ENCODE assay signal across 28 cellular contexts in the genomic region with DNA sequence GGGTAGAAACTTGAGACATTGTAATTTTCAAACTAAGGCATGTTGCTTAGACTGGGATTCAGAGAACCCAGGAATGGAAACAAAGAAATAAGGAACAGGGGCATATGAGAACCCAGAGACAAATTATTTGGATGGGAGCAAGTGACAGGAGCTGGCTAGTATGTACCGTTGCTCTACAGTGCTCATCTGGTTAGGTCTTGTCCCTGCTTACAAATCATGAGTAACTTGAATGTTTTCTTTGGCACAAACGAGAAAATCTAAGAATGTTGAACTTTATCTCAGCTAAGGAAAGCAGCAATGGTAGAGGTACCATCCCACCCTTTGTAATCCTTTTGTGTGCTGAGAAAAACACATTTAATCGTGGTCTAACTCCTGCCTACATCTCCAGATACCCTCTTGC.
A peak's percentile ranks its signal among the peaks of the same experiment; 100 is the strongest.
DNase-seq lines count a peak whose midpoint lies in the region; ATAC-seq and TF ChIP-seq lines count a peak whose summit lies in the region.
"Had no signal": no experiment of that assay in that cellular context is flagged by ENCODE, and none has a peak within 500 bp of the region (broad histone marks: within the 10 kb centered on the region; RNA-seq: fewer than 3 reads in every experiment).

No MANE protein-coding gene starts in this region.

- no peak overlapping the region for H3K4ac ChIP-seq in mesendoderm (ENCODE audit: low read depth, low read length)

- no peak overlapping the region for H3K4me3 Mint-ChIP-seq in activated CD4-positive, alpha-beta T cell treated with anti-CD3 and anti-CD28 coated beads for 36 hours
- H3K4me3 Mint-ChIP-seq: activated naive CD8-positive, alpha-beta T cell; CD4-positive, alpha-beta memory T cell; stimulated activated naive CD8-positive, alpha-beta T cell treated with anti-CD3 and anti-CD28 coated beads, Interleukin-15, amount 100 ng/mL, for 72 hours; T-helper 17 cell had no signal

- no peak overlapping the region for H2BK15ac ChIP-seq in mesendoderm (replicated peaks; ENCODE audit: low read depth)

- H3K27ac Mint-ChIP-seq in activated CD4-positive, alpha-beta T cell treated with anti-CD3 and anti-CD28 coated beads for 36 hours = no peak overlapping the region
- H3K27ac Mint-ChIP-seq: activated naive CD8-positive, alpha-beta T cell; CD4-positive, alpha-beta memory T cell; stimulated activated naive CD8-positive, alpha-beta T cell treated with anti-CD3 and anti-CD28 coated beads, Interleukin-15, amount 100 ng/mL, for 72 hours; T-helper 17 cell had no signal

- H3K23ac ChIP-seq in mesendoderm (ENCODE audit: low read length) = no peak overlapping the region

- no peaks in the 10 kb centered on the region for H3K9me2 ChIP-seq in PC-3 (replicated peaks; ENCODE audit: low read length)

- H2BK120ac ChIP-seq in mesendoderm (ENCODE audit: low read depth, low read length) = no peak overlapping the region

- no peaks in the 10 kb centered on the region for H3F3A ChIP-seq in PC-3 (ENCODE audit: low read length, unreplicated experiment)

- no peaks in the 10 kb centered on the region for H4K20me1 ChIP-seq in PC-3 (ENCODE audit: low read length)

- H4K5ac ChIP-seq in mesendoderm (ENCODE audit: low read length) = no peak overlapping the region

- H3K79me2 ChIP-seq in PC-3 (ENCODE audit: low read length) = no peaks in the 10 kb centered on the region
- no peaks in the 10 kb centered on the region for H3K79me2 ChIP-seq in mesendoderm (ENCODE audit: control insufficient read depth, insufficient read depth, low read length)
- H3K79me2 ChIP-seq: hepatocyte had no signal

- no CpG with 5 or more reads among the region's 3 CpGs for whole genome bisulfite sequencing in mesendoderm (ENCODE audit: extremely low coverage, insufficient coverage, low lambda C conversion rate)

- no peaks in the 10 kb centered on the region for H3K9me3 Mint-ChIP-seq in activated CD4-positive, alpha-beta T cell treated with anti-CD3 and anti-CD28 coated beads for 36 hours (ENCODE audit: low read depth)
- H3K9me3 Mint-ChIP-seq: stimulated activated naive CD8-positive, alpha-beta T cell treated with anti-CD3 and anti-CD28 coated beads, Interleukin-15, amount 100 ng/mL, for 72 hours had no signal

- H3K4me1 ChIP-seq in PC-3 (ENCODE audit: insufficient read depth, low read length) = peaks cover 25% of the 10 kb centered on the region
- H3K4me1 ChIP-seq in mesendoderm (ENCODE audit: control insufficient read depth, low read depth, low read length) = no peaks in the 10 kb centered on the region
- no peaks in the 10 kb centered on the region for H3K4me1 ChIP-seq in lower lobe of right lung
- H3K4me1 ChIP-seq: gastrocnemius medialis, tibial nerve had no signal

- H3K27ac ChIP-seq in PC-3 (ENCODE audit: low read length) (no peak overlapping the region), mesendoderm (ENCODE audit: low read depth, low read length) (no peak overlapping the region), lower lobe of right lung (no peak overlapping the region)
- H3K27ac ChIP-seq: A549, gastrocnemius medialis, hepatocyte, skin epidermis, tibial nerve had no signal

- intact Hi-C loops in PC-3 (cut with micrococcal nuclease) = no loop called here
- intact Hi-C loops in activated CD4-positive, alpha-beta T cell treated with anti-CD3 and anti-CD28 coated beads for 36 hours (cut with DNase I, micrococcal nuclease) = no loop called here
- intact Hi-C loops in lower lobe of right lung (cut with DNase I) = no loop called here

- CTCF ChIA-PET in PC-3 (lab: Charles Lee) = interaction anchor here (1.1 kb wide), 1 partner anchor 179 kb away, joined by 3 read pairs; no protein-coding TSS in a partner anchor
- CTCF ChIA-PET in activated CD4-positive, alpha-beta T cell treated with anti-CD3 and anti-CD28 coated beads for 36 hours (lab: Charles Lee) = no interaction called here

- H3K9ac ChIP-seq in PC-3 (ENCODE audit: low read length) = no peak overlapping the region
- H3K9ac ChIP-seq in mesendoderm (ENCODE audit: low read length) = no peak overlapping the region

- H3K36me3 Mint-ChIP-seq in activated CD4-positive, alpha-beta T cell treated with anti-CD3 and anti-CD28 coated beads for 36 hours (ENCODE audit: low read depth) = no peaks in the 10 kb centered on the region
- H3K36me3 Mint-ChIP-seq: activated naive CD8-positive, alpha-beta T cell; CD4-positive, alpha-beta memory T cell had no signal

- H2BK5ac ChIP-seq in mesendoderm (ENCODE audit: low read length) = no peak overlapping the region

- H3K36me3 ChIP-seq in PC-3 (ENCODE audit: low read depth, low read length) = no peaks in the 10 kb centered on the region
- no peaks in the 10 kb centered on the region for H3K36me3 ChIP-seq in mesendoderm (ENCODE audit: control insufficient read depth, insufficient read depth, low read length)
- H3K36me3 ChIP-seq in lower lobe of right lung = no peaks in the 10 kb centered on the region
- H3K36me3 ChIP-seq: gastrocnemius medialis, tibial nerve had no signal

- no peak overlapping the region for H3K56ac ChIP-seq in mesendoderm (ENCODE audit: low read length)

- H3K18ac ChIP-seq in mesendoderm (ENCODE audit: low read length) = no peak overlapping the region

- peak; percentile 34 for DNase-seq in EL
- peak; percentile 51 for DNase-seq in PC-3
- DNase-seq in cardiac fibroblast (ENCODE audit: low read depth in 2 of 2) = peak; percentile 23 to 49
- DNase-seq in iris pigment epithelial cell (ENCODE audit: low read depth) = peak; percentile 31
- DNase-seq in mesendoderm = no peak
- no peak for DNase-seq in NCI-H345 (lab: John Stamatoyannopoulos, UW)
- no peak for DNase-seq in activated CD4-positive, alpha-beta T cell treated with anti-CD3 and anti-CD28 coated beads for 36 hours
- DNase-seq in lower lobe of right lung = no peak
- DNase-seq: activated T-cell treated with anti-CD3 and anti-CD28 coated beads for 4 hours; aorta; CD4-positive, alpha-beta memory T cell; gastrocnemius medialis; left colon; mesenchymal stem cell; MM.1S; NCI-H1417; NCI-H2029 treated with DMSO at 0.1 percent for 48 hours; NCI-H748 treated with DMSO at 0.1 percent for 48 hours; RPMI8226; stimulated activated CD8-positive, alpha-beta memory T cell treated with anti-CD3 and anti-CD28 coated beads, Interleukin-4, amount 100 ng/mL, for 48 hours; stimulated activated naive CD8-positive, alpha-beta T cell treated with anti-CD3 and anti-CD28 coated beads, Interleukin-15, amount 100 ng/mL, for 72 hours; T-helper 17 cell had no signal

- H3K4me3 ChIP-seq in PC-3 (ENCODE audit: low read length) (no peak overlapping the region), cardiac fibroblast (replicated peaks in 1 of 2; ENCODE audit: low read depth in 2 of 2, low read length in 2 of 2) (no peak overlapping the region), mesendoderm (ENCODE audit: low read length) (no peak overlapping the region), lower lobe of right lung (no peak overlapping the region)
- H3K4me3 ChIP-seq: A549, gastrocnemius medialis, hepatocyte, K562, skin epidermis, tibial nerve had no signal

- no peak overlapping the region for H4K8ac ChIP-seq in mesendoderm (ENCODE audit: low read depth, low read length)

- POLR2A ChIA-PET in PC-3 (lab: Charles Lee; ENCODE audit: unreplicated experiment) = interaction anchor here (0.7 kb wide), 1 partner anchor 263 kb away, joined by 9 read pairs; no protein-coding TSS in a partner anchor
- POLR2A ChIA-PET in activated CD4-positive, alpha-beta T cell treated with anti-CD3 and anti-CD28 coated beads for 36 hours (lab: Charles Lee) = no interaction called here

- TF ChIP-seq CTCF in PC-3 (conservative IDR thresholded peaks at IDR 0.05; ENCODE audit: low read depth, low read length) = no peak
- no peak for TF ChIP-seq CTCF in cardiac fibroblast (IDR thresholded peaks at IDR 0.05; ENCODE audit: low read depth, low read length)
- TF ChIP-seq CTCF in lower lobe of right lung (IDR thresholded peaks at IDR 0.05) = no peak

- H2AK5ac ChIP-seq in mesendoderm (ENCODE audit: low read length) = no peak overlapping the region

- ATAC-seq in PC-3 (peak; percentile 88), lower lobe of right lung (no peak)
- ATAC-seq in activated CD4-positive, alpha-beta T cell treated with anti-CD3 and anti-CD28 coated beads for 36 hours = no peak
- ATAC-seq: gastrocnemius medialis; left colon; stimulated activated naive CD8-positive, alpha-beta T cell treated with anti-CD3 and anti-CD28 coated beads, Interleukin-15, amount 100 ng/mL, for 72 hours; T-helper 17 cell had no signal

- H3K79me1 ChIP-seq in mesendoderm (ENCODE audit: low read length) = no peaks in the 10 kb centered on the region

- H3K9me3 ChIP-seq in PC-3 (ENCODE audit: low read length) (no peaks in the 10 kb centered on the region), lower lobe of right lung (no peaks in the 10 kb centered on the region)
- H3K9me3 ChIP-seq: A549, gastrocnemius medialis, tibial nerve had no signal

- peak overlapping the region; percentile 24 for H3K4me2 ChIP-seq in PC-3 (ENCODE audit: low read length)
- H3K4me2 ChIP-seq in mesendoderm (ENCODE audit: low read length) = no peak overlapping the region
- H3K4me2 ChIP-seq: A549, hepatocyte had no signal

- H3K27me3 Mint-ChIP-seq in activated CD4-positive, alpha-beta T cell treated with anti-CD3 and anti-CD28 coated beads for 36 hours = peaks cover 8% of the 10 kb centered on the region

- no peak overlapping the region for H2AFZ ChIP-seq in PC-3 (ENCODE audit: low read length)
- H2AFZ ChIP-seq: hepatocyte had no signal

- H3K27me3 ChIP-seq in PC-3 (ENCODE audit: low read length) = no peaks in the 10 kb centered on the region
- H3K27me3 ChIP-seq in mesendoderm (ENCODE audit: insufficient read depth, low read length, poor library complexity) = no peaks in the 10 kb centered on the region
- H3K27me3 ChIP-seq in lower lobe of right lung (ENCODE audit: low read depth) = no peaks in the 10 kb centered on the region
- H3K27me3 ChIP-seq: gastrocnemius medialis, tibial nerve had no signal

- no TSS peak for BruUV-seq in PC-3 (replicated peaks; lab: Mats Ljungman, UMichigan)

- H3K4me1 Mint-ChIP-seq in activated CD4-positive, alpha-beta T cell treated with anti-CD3 and anti-CD28 coated beads for 36 hours = no peaks in the 10 kb centered on the region
- H3K4me1 Mint-ChIP-seq: CD4-positive, alpha-beta memory T cell; stimulated activated naive CD8-positive, alpha-beta T cell treated with anti-CD3 and anti-CD28 coated beads, Interleukin-15, amount 100 ng/mL, for 72 hours had no signal

Comparison
In these comparisons a context has a peak if more than half of its experiments do, and no peak if none do; other contexts are left out.
1. DNase-seq: peak in EL (single experiment), PC-3 (single experiment), cardiac fibroblast (2 of 2) and iris pigment epithelial cell (single experiment); none in mesendoderm (single experiment), NCI-H345 (single experiment), activated CD4-positive, alpha-beta T cell treated with anti-CD3 and anti-CD28 coated beads for 36 hours (single experiment) and lower lobe of right lung (single experiment).